ENCODE assay signal across 9 cellular contexts in genomic region chr15:68599560-68600071, GRCh38. TPM values are rescaled to one million over a fixed set of nuclear protein-coding genes. Genes with fewer than 3 reads are reported as not detected.
A peak's percentile ranks its signal among the peaks of the same experiment; 100 is the strongest.
DNase-seq lines count a peak whose midpoint lies in the region; ATAC-seq and TF ChIP-seq lines count a peak whose summit lies in the region.
"Had no signal": no experiment of that assay in that cellular context is flagged by ENCODE, and none has a peak within 500 bp of the region (broad histone marks: within the 10 kb centered on the region; RNA-seq: fewer than 3 reads in every experiment).

No MANE protein-coding gene starts in this region.

- H3K36me3 ChIP-seq in Karpas-422 (ENCODE audit: insufficient read depth, low read length), result no peaks in the 10 kb centered on the region

- H3K9ac ChIP-seq in Karpas-422 (ENCODE audit: low read length), result peak overlapping the region; percentile 20; the same call in 1 of the 2 replicates

- no peaks in the 10 kb centered on the region for H3K9me3 Mint-ChIP-seq in activated CD8-positive, alpha-beta T cell treated with anti-CD3 and anti-CD28 coated beads, Interleukin-2, amount 10 ng/mL, durations not matched to agents 7 days and 5 days (ENCODE audit: insufficient read depth)

- no peaks in the 10 kb centered on the region for H3K36me3 Mint-ChIP-seq in activated CD8-positive, alpha-beta T cell treated with anti-CD3 and anti-CD28 coated beads, Interleukin-2, amount 10 ng/mL, durations not matched to agents 7 days and 5 days (ENCODE audit: low read depth)

- H2AFZ ChIP-seq in Karpas-422 (ENCODE audit: low read length), result no peak overlapping the region

- H3K4me1 Mint-ChIP-seq in activated CD8-positive, alpha-beta T cell treated with anti-CD3 and anti-CD28 coated beads, Interleukin-2, amount 10 ng/mL, durations not matched to agents 7 days and 5 days (ENCODE audit: low read depth), result no peaks in the 10 kb centered on the region

- H3K4me3 Mint-ChIP-seq in activated CD8-positive, alpha-beta T cell treated with anti-CD3 and anti-CD28 coated beads, Interleukin-2, amount 10 ng/mL, durations not matched to agents 7 days and 5 days, result no peak overlapping the region

- no peaks in the 10 kb centered on the region for H3K27me3 ChIP-seq in Karpas-422 (ENCODE audit: low read length)

- CTCF ChIA-PET in activated CD8-positive, alpha-beta T cell treated with anti-CD3 and anti-CD28 coated beads, Interleukin-2, amount 10 ng/mL, durations not matched to agents 7 days and 5 days (lab: Charles Lee), result no interaction called here

- H3K4me3 ChIP-seq in Karpas-422 (ENCODE audit: low read length) (no peak overlapping the region), astrocyte of the spinal cord (ENCODE audit: low read depth, low read length) (no peak overlapping the region)

- no peak overlapping the region for H3K27ac Mint-ChIP-seq in activated CD8-positive, alpha-beta T cell treated with anti-CD3 and anti-CD28 coated beads, Interleukin-2, amount 10 ng/mL, durations not matched to agents 7 days and 5 days

- no peaks in the 10 kb centered on the region for H4K20me1 ChIP-seq in Karpas-422 (ENCODE audit: insufficient read depth, low read depth, low read length)

- H3K4me1 ChIP-seq in Karpas-422 (ENCODE audit: low read length), result peaks cover 25% of the 10 kb centered on the region

- H3K27me3 Mint-ChIP-seq in activated CD8-positive, alpha-beta T cell treated with anti-CD3 and anti-CD28 coated beads, Interleukin-2, amount 10 ng/mL, durations not matched to agents 7 days and 5 days (ENCODE audit: low read depth), result no peaks in the 10 kb centered on the region

- no peak for TF ChIP-seq CTCF in astrocyte of the spinal cord (IDR thresholded peaks at IDR 0.05; ENCODE audit: low read depth, low read length)

- POLR2A ChIA-PET in activated CD8-positive, alpha-beta T cell treated with anti-CD3 and anti-CD28 coated beads, Interleukin-2, amount 10 ng/mL, durations not matched to agents 7 days and 5 days (lab: Charles Lee), result no interaction called here

- H3K79me2 ChIP-seq in Karpas-422 (ENCODE audit: low read length), result no peaks in the 10 kb centered on the region

- no peak overlapping the region for H3K4me2 ChIP-seq in Karpas-422 (ENCODE audit: low read depth, low read length, poor library complexity, severe bottlenecking)

- H3K9me3 ChIP-seq in Karpas-422 (ENCODE audit: low read length), result no peaks in the 10 kb centered on the region

- in situ Hi-C loops in astrocyte of the spinal cord (cut with HindIII; ENCODE audit: low sequenced_read_pairs), result no loop called here

- ATAC-seq in HG02870 (IDR thresholded peaks at IDR 0.05; ENCODE audit: unreplicated experiment), result no peak
- no peak for ATAC-seq in activated CD8-positive, alpha-beta T cell treated with anti-CD3 and anti-CD28 coated beads, Interleukin-2, amount 10 ng/mL, durations not matched to agents 7 days and 5 days

- DNase-seq in AG20443 (ENCODE audit: low spot score) (peak; percentile 82), Karpas-422 (peak; percentile 59), astrocyte of the spinal cord (ENCODE audit: low read depth, low spot score) (peak; percentile 84), left kidney (ENCODE audit: low read depth, low spot score) (peak; percentile 95), NCI-H2196 treated with DMSO at 0.1 percent for 48 hours (lab: John Stamatoyannopoulos, UW; ENCODE audit: unreplicated experiment) (no peak)
- no peak for DNase-seq in stimulated activated naive CD4-positive, alpha-beta T cell (lab: John Stamatoyannopoulos, UW)
- DNase-seq in activated CD8-positive, alpha-beta T cell treated with anti-CD3 and anti-CD28 coated beads, Interleukin-2, amount 10 ng/mL, durations not matched to agents 7 days and 5 days, result no peak
- DNase-seq: OCI-M1 had no signal

- H3K9me2 ChIP-seq in Karpas-422 (replicated peaks; ENCODE audit: insufficient read depth, low read length), result no peaks in the 10 kb centered on the region

- no peak overlapping the region for H3K27ac ChIP-seq in Karpas-422 (ENCODE audit: low read length)

RNA-seq across cellular contexts. Expression of gene CORO2B, which starts 20.8 kb away (rescaled TPM):
- total RNA-seq in Karpas-422 (2014; rRNA removed; shearing (Covaris generic); ENCODE audit: low replicate concordance), result 0.26 and 0.69 TPM in 2 replicates
- total RNA-seq in activated CD8-positive, alpha-beta T cell treated with anti-CD3 and anti-CD28 coated beads, Interleukin-2, amount 10 ng/mL, durations not matched to agents 7 days and 5 days, result not detected

Comparison
In these comparisons a context has a peak if more than half of its experiments do, and no peak if none do; other contexts are left out.
1. DNase-seq: peak in AG20443 (single experiment), Karpas-422 (single experiment), astrocyte of the spinal cord (single experiment) and left kidney (single experiment); none in stimulated activated naive CD4-positive, alpha-beta T cell (0 of 6), activated CD8-positive, alpha-beta T cell treated with anti-CD3 and anti-CD28 coated beads, Interleukin-2, amount 10 ng/mL, durations not matched to agents 7 days and 5 days (single experiment) and NCI-H2196 treated with DMSO at 0.1 percent for 48 hours (single experiment).